21 cellular contexts compared by ENCODE assay signal in the genomic region with DNA sequence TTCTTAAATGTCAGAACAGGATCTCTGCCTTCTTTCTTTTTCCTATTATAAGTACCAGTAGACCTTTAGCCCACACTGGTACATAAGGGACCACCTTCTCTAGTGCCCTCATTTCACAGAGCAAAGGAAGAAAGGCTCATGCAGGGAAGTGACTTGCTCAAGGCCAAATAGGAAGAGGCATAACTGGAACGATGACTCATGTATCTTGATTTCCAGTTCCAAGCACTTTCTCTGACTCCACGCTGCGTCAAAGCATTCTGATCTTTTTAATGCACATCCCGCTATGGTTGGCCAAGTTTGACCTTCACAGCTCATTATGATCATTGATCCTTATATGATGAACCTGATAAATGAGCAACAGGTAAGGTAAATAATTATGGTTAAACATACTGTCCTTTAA.
A peak's percentile ranks its signal among the peaks of the same experiment; 100 is the strongest.
DNase-seq lines count a peak whose midpoint lies in the region; FAIRE-seq and TF ChIP-seq lines count a peak whose summit lies in the region.
"Had no signal": no experiment of that assay in that cellular context is flagged by ENCODE, and none has a peak within 500 bp of the region (broad histone marks: within the 10 kb centered on the region; RNA-seq: fewer than 3 reads in every experiment).

No MANE protein-coding gene starts in this region.

- DNase-seq in MCF 10A (ENCODE audit: unreplicated experiment) (peak; percentile 75), mammary epithelial cell (no peak), H1 (ENCODE audit: low read depth in 1 of 2, low spot score in 2 of 2) (no peak), kidney tubule cell (ENCODE audit: low spot score) (peak; percentile 65), DMS114 treated with DMSO at 0.1 percent for 48 hours (lab: John Stamatoyannopoulos, UW; ENCODE audit: unreplicated experiment) (no peak), NCI-H1436 (lab: John Stamatoyannopoulos, UW) (no peak), suprapubic skin (ENCODE audit: low spot score in 2 of 2) (no peak), NCI-H510A treated with DMSO at 0.1 percent for 48 hours (lab: John Stamatoyannopoulos, UW) (no peak)
- DNase-seq: CD4-positive, CD25-positive, alpha-beta regulatory T cell; DMS79; KBM-7; NCI-H1417 treated with DMSO at 0.1 percent for 48 hours; NCI-H2029 treated with DMSO at 0.1 percent for 48 hours; NCI-H2171 treated with DMSO at 0.1 percent for 48 hours; NCI-H524; Peyer's patch; SHP77 treated with DMSO at 0.1 percent for 48 hours had no signal

- no peak overlapping the region for H2BK15ac ChIP-seq in H1 (ENCODE audit: low read length)

- no peak overlapping the region for H3K18ac ChIP-seq in H1 (ENCODE audit: extremely low read depth, low read length)

- no peak overlapping the region for H4K8ac ChIP-seq in H1 (ENCODE audit: extremely low read depth, insufficient read depth, low read length)

- H3K36me3 ChIP-seq in mammary epithelial cell (ENCODE audit: insufficient read depth, low read length) (no peaks in the 10 kb centered on the region), H1 (ENCODE audit: control insufficient read depth in 2 of 4, insufficient read depth in 4 of 4, low read length in 3 of 4) (no peaks in the 10 kb centered on the region), suprapubic skin (no peaks in the 10 kb centered on the region)
- H3K36me3 ChIP-seq: Peyer's patch had no signal

- H3K4me3 ChIP-seq in mammary epithelial cell (replicated peaks in 1 of 3; ENCODE audit: insufficient read depth in 1 of 3, low read depth in 2 of 3, low read length in 3 of 3), result no peak overlapping the region
- no peak overlapping the region for H3K4me3 ChIP-seq in H1 (ENCODE audit: extremely low read depth in 1 of 4, insufficient read depth in 2 of 4, low read depth in 3 of 4, low read length in 4 of 4)
- H3K4me3 ChIP-seq in suprapubic skin, result no peak overlapping the region
- H3K4me3 ChIP-seq: Peyer's patch had no signal

- no peak overlapping the region for H2AFZ ChIP-seq in mammary epithelial cell (ENCODE audit: low read depth, low read length)
- H2AFZ ChIP-seq in H1 (ENCODE audit: low read length), result no peak overlapping the region

- no peak overlapping the region for H3K9ac ChIP-seq in mammary epithelial cell (ENCODE audit: insufficient read depth, low read length)
- no peak overlapping the region for H3K9ac ChIP-seq in H1 (replicated peaks in 1 of 4; ENCODE audit: extremely low read depth in 1 of 4, low read depth in 3 of 4, low read length in 3 of 4)

- H4K20me1 ChIP-seq in mammary epithelial cell (ENCODE audit: insufficient read depth, low read length) (no peaks in the 10 kb centered on the region), H1 (replicated peaks in 1 of 2; ENCODE audit: control insufficient read depth in 1 of 2, insufficient read depth in 2 of 2, low read length in 2 of 2) (no peaks in the 10 kb centered on the region)

- H4K5ac ChIP-seq in H1 (ENCODE audit: insufficient read length, low read depth, low read length), result no peak overlapping the region

- no peak overlapping the region for H3K4me3 Mint-ChIP-seq in MCF 10A (ENCODE audit: unreplicated experiment)
- H3K4me3 Mint-ChIP-seq: B cell; CD4-positive, CD25-positive, alpha-beta regulatory T cell had no signal

- no peak overlapping the region for H3K27ac ChIP-seq in mammary epithelial cell (ENCODE audit: insufficient read depth, low read depth, low read length)
- H3K27ac ChIP-seq in H1 (ENCODE audit: low read depth, low read length), result 0 out of 2 replicates have a peak overlapping the region, but pooled peaks have one; percentile 16
- H3K27ac ChIP-seq in suprapubic skin, result no peak overlapping the region
- H3K27ac ChIP-seq: 22Rv1, HL-60, Peyer's patch had no signal

- FAIRE-seq in H1 (lab: Jason Lieb, UNC), result no peak
- FAIRE-seq: H54 had no signal

- no peaks in the 10 kb centered on the region for H3K4me1 ChIP-seq in mammary epithelial cell (ENCODE audit: insufficient read depth, low read length)
- peaks cover 0 to 16% (median 6%) of the 10 kb centered on the region in 4 experiments; a peak in 5 of 7 replicates for H3K4me1 ChIP-seq in H1 (replicated peaks in 1 of 4; ENCODE audit: control insufficient read depth in 3 of 4, insufficient read depth in 4 of 4, low read length in 3 of 4)
- no peaks in the 10 kb centered on the region for H3K4me1 ChIP-seq in suprapubic skin
- H3K4me1 ChIP-seq: Peyer's patch had no signal

- H2BK120ac ChIP-seq in H1 (replicated peaks; ENCODE audit: low read depth, low read length), result no peak overlapping the region

- H3K4ac ChIP-seq in H1 (replicated peaks; ENCODE audit: insufficient read length, low read depth, low read length), result no peak overlapping the region

- H3K79me2 ChIP-seq in mammary epithelial cell (ENCODE audit: insufficient read depth, low read length), result no peaks in the 10 kb centered on the region
- H3K79me2 ChIP-seq in H1 (ENCODE audit: control insufficient read depth in 1 of 2, insufficient read depth in 2 of 2, low read length in 2 of 2), result no peaks in the 10 kb centered on the region

- no peak for TF ChIP-seq RAD21 in H1 (IDR thresholded peaks at IDR 0.05 in 1 of 2, conservative IDR thresholded peaks at IDR 0.05 in 1 of 2; ENCODE audit: low read depth in 2 of 2, low read length in 2 of 2)

- H3K14ac ChIP-seq in H1 (ENCODE audit: insufficient read length), result no peak overlapping the region

- H3K79me1 ChIP-seq in H1 (ENCODE audit: low read depth, low read length), result no peaks in the 10 kb centered on the region

- POLR2A ChIA-PET in MCF 10A (lab: Yijun Ruan, JAX), result no interaction called here
- POLR2A ChIA-PET in H1 (lab: Charles Lee; ENCODE audit: partially characterized antibody), result no interaction called here

- TF ChIP-seq POLR2A in H1 (IDR thresholded peaks at IDR 0.05; ENCODE audit: control extremely low read depth in 1 of 2, low read depth in 2 of 2, low read length in 2 of 2) (no peak), suprapubic skin (IDR thresholded peaks at IDR 0.05) (no peak)

- no peaks in the 10 kb centered on the region for H3K27me3 ChIP-seq in mammary epithelial cell (ENCODE audit: insufficient read depth, low read length)
- H3K27me3 ChIP-seq in H1 (replicated peaks in 1 of 4; ENCODE audit: control insufficient read depth in 3 of 4, extremely low read depth in 1 of 4, insufficient read depth in 3 of 4, low read length in 3 of 4), result no peaks in the 10 kb centered on the region
- no peaks in the 10 kb centered on the region for H3K27me3 ChIP-seq in suprapubic skin
- H3K27me3 ChIP-seq: Peyer's patch had no signal

- H2BK12ac ChIP-seq in H1 (ENCODE audit: low read depth, low read length), result peak overlapping the region; percentile 62

- H4K91ac ChIP-seq in H1 (replicated peaks; ENCODE audit: insufficient read length, low read length), result no peak overlapping the region

- H3K4me2 ChIP-seq in mammary epithelial cell (ENCODE audit: insufficient read depth, low read depth, low read length) (no peak overlapping the region), H1 (ENCODE audit: insufficient read depth in 1 of 2, low read depth in 2 of 2, low read length in 2 of 2) (0 out of 4 replicates have a peak overlapping the region, but pooled peaks of 1 of the 2 experiments have one; percentile 38)

- no peaks in the 10 kb centered on the region for H3K9me3 Mint-ChIP-seq in MCF 10A (ENCODE audit: unreplicated experiment)

- intact Hi-C loops in MCF 10A (cut with micrococcal nuclease), result no loop called here
- intact Hi-C loops in mammary epithelial cell (cut with micrococcal nuclease), result no loop called here

- no peaks in the 10 kb centered on the region for H3K27me3 Mint-ChIP-seq in MCF 10A (ENCODE audit: insufficient read depth, unreplicated experiment)
- H3K27me3 Mint-ChIP-seq: B cell; CD4-positive, CD25-positive, alpha-beta regulatory T cell had no signal

- H2BK20ac ChIP-seq in H1 (ENCODE audit: low read length), result no peak overlapping the region

- H2AK5ac ChIP-seq in H1 (ENCODE audit: low read depth, low read length), result peak overlapping the region; percentile 82; the same call in 1 of the 2 replicates

- no peak for TF ChIP-seq EP300 in H1 (IDR thresholded peaks at IDR 0.05; ENCODE audit: borderline replicate concordance in 1 of 2, low read depth in 2 of 2, low read length in 2 of 2)
- TF ChIP-seq EP300 in suprapubic skin (IDR thresholded peaks at IDR 0.05), result no peak

- in situ Hi-C loops in mammary epithelial cell (cut with MboI; ENCODE audit: low sequenced_read_pairs in 2 of 2), result no loop called here

- 61% methylated on average over 4 of the region's 4 CpGs for WGBS in mammary epithelial cell (ENCODE audit: low coverage, missing lambda C conversion rate)
- WGBS in H1 (ENCODE audit: extremely low coverage in 1 of 2, insufficient coverage in 1 of 2, insufficient read length in 1 of 2, insufficient replicate concordance in 2 of 2, low coverage in 1 of 2, low lambda C conversion rate in 2 of 2, missing lambda C conversion rate in 1 of 2), 2 experiments, result 91% methylated on average over 4 of the region's 4 CpGs; no CpG with 5 or more reads in 1 of the 2 experiments
- WGBS in suprapubic skin, result 70% methylated on average over 4 of the region's 4 CpGs

- H2BK5ac ChIP-seq in H1 (ENCODE audit: low read depth, low read length), result peak overlapping the region; percentile 80

- no peak overlapping the region for H3K23ac ChIP-seq in H1 (ENCODE audit: insufficient read length)

- CTCF ChIA-PET in MCF 10A (lab: Yijun Ruan, JAX), result no interaction called here
- CTCF ChIA-PET in mammary epithelial cell (lab: Charles Lee; ENCODE audit: low non-redundant PET), result no interaction called here
- CTCF ChIA-PET in H1 (lab: Charles Lee; ENCODE audit: partially characterized antibody), result interaction anchor here (1.3 kb wide), 1 partner anchor 16 kb away, joined by 3 read pairs; no protein-coding TSS in a partner anchor

- H3K9me3 ChIP-seq in mammary epithelial cell (replicated peaks; ENCODE audit: insufficient read depth, low read length) (no peaks in the 10 kb centered on the region), H1 (ENCODE audit: insufficient read depth in 2 of 2, low read depth in 1 of 2, low read length in 1 of 2) (no peaks in the 10 kb centered on the region), suprapubic skin (no peaks in the 10 kb centered on the region)
- H3K9me3 ChIP-seq: Peyer's patch had no signal

- TF ChIP-seq CTCF in MCF 10A (IDR thresholded peaks at IDR 0.05; ENCODE audit: unreplicated experiment), result no peak
- no peak for TF ChIP-seq CTCF in mammary epithelial cell (conservative IDR thresholded peaks at IDR 0.05 in 1 of 2, IDR thresholded peaks at IDR 0.05 in 1 of 2; ENCODE audit: extremely low read depth in 1 of 2, insufficient read depth in 1 of 2, low read depth in 1 of 2, low read length in 2 of 2)
- no peak for TF ChIP-seq CTCF in H1 (IDR thresholded peaks at IDR 0.05; ENCODE audit: control extremely low read depth in 1 of 3, insufficient read depth in 1 of 3, low read depth in 1 of 3, low read length in 3 of 3)
- no peak for TF ChIP-seq CTCF in suprapubic skin (IDR thresholded peaks at IDR 0.05)

- H3K36me3 Mint-ChIP-seq in MCF 10A (ENCODE audit: insufficient read depth, unreplicated experiment), result no peaks in the 10 kb centered on the region
- H3K36me3 Mint-ChIP-seq: CD4-positive, CD25-positive, alpha-beta regulatory T cell had no signal

- no peaks in the 10 kb centered on the region for H3K23me2 ChIP-seq in H1 (ENCODE audit: low read depth, low read length)

- no peak overlapping the region for H3K56ac ChIP-seq in H1 (replicated peaks; ENCODE audit: insufficient read length, low read depth, low read length)

- no peak overlapping the region for H3K27ac Mint-ChIP-seq in MCF 10A (ENCODE audit: low read depth, unreplicated experiment)
- H3K27ac Mint-ChIP-seq: B cell; CD4-positive, CD25-positive, alpha-beta regulatory T cell had no signal

- no TSS peak for BruUV-seq in MCF 10A (replicated peaks; lab: Mats Ljungman, UMichigan)
- no TSS peak for BruUV-seq in mammary epithelial cell (replicated peaks; lab: Mats Ljungman, UMichigan)

- peaks cover 17% of the 10 kb centered on the region for H3K4me1 Mint-ChIP-seq in MCF 10A (ENCODE audit: insufficient read depth, unreplicated experiment)
- H3K4me1 Mint-ChIP-seq: B cell; CD4-positive, CD25-positive, alpha-beta regulatory T cell had no signal

- dilution Hi-C loops in mammary epithelial cell (cut with HindIII; ENCODE audit: low sequenced_read_pairs), result no loop called here

Comparison
In these comparisons a context has a peak if more than half of its experiments do, and no peak if none do; other contexts are left out.
1. DNase-seq: peak in MCF 10A (single experiment) and kidney tubule cell (single experiment); none in mammary epithelial cell (single experiment), H1 (0 of 2), DMS114 treated with DMSO at 0.1 percent for 48 hours (single experiment), NCI-H1436 (single experiment), suprapubic skin (0 of 2) and NCI-H510A treated with DMSO at 0.1 percent for 48 hours (single experiment).